20 cellular contexts compared by ENCODE assay signal in the genomic region with DNA sequence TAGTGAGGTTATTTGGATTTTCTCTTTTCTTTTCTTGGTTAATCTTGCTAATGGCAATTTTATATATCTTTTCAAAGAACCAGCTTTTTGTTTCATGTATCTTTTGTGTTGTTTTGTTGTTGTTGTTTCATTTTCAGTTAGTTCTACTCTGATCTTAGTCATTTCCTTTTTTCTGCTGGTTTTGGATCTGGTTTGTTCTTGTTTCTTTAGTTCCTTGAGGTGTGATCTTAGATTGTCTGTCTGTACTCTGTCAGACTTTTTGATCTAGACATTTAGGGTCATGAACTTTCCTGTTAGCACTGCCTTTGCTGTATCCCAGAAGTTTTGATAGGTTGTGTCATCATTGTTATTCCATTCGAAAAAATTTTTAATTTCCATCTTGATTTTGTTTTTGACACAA.
"Had no signal": no experiment of that assay in that cellular context is flagged by ENCODE, and none has a peak within 500 bp of the region (broad histone marks: within the 10 kb centered on the region; RNA-seq: fewer than 3 reads in every experiment).

No MANE protein-coding gene starts in this region.

- DNase-seq: IMR-90; Kasumi-1; NCI-H1092; NCI-H1436; NCI-H187; NCI-H2029; NCI-H2081 treated with DMSO at 0.1 percent for 48 hours; NCI-H2171; NCI-H226; NCI-H446; NCI-H510A; NCI-H524 treated with DMSO at 0.1 percent for 48 hours; NCI-H69; NCI-H774; NK-92 treated with Interleukin-12 subunit alpha and Interleukin-12 subunit beta, amount 100 ng/mL, for 24 hours; Right ventricle myocardium superior; RPMI8226; SIG-M5 had no signal

- ATAC-seq: HepG2, K562 had no signal
